12 cellular contexts compared by ENCODE assay signal in the genomic region with DNA sequence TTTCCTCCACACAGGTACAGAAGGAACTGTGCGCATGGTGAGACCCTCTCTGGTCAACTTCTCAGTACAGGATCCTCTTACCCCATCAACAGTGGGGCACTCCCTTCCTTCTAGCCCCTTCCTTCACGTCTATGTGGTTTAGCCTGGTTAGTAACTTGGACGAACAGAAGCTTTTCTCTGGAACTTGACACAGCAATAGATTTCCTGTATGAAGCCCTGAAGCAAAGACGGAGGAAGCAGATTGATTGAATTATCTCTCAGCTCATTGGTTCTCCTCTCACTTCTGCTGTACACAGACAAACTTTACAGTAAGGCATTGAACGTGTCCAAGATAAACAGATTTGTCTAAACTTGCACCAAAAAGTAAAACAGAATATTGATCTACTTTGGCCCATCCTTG. TPM values are rescaled to one million over a fixed set of nuclear protein-coding genes. Genes with fewer than 3 reads are reported as not detected.
DNase-seq lines count a peak whose midpoint lies in the region; ATAC-seq, FAIRE-seq and TF ChIP-seq lines count a peak whose summit lies in the region.
"Had no signal": no experiment of that assay in that cellular context is flagged by ENCODE, and none has a peak within 500 bp of the region (broad histone marks: within the 10 kb centered on the region; RNA-seq: fewer than 3 reads in every experiment).

A gene with protein sequence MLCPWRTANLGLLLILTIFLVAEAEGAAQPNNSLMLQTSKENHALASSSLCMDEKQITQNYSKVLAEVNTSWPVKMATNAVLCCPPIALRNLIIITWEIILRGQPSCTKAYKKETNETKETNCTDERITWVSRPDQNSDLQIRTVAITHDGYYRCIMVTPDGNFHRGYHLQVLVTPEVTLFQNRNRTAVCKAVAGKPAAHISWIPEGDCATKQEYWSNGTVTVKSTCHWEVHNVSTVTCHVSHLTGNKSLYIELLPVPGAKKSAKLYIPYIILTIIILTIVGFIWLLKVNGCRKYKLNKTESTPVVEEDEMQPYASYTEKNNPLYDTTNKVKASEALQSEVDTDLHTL (minus strand): TSS at position 210 of the 400 bp plus-strand sequence. CDS start 246 bp downstream, outside the sequence.

- RAD21 ChIA-PET in GM12878 (lab: Charles Lee; ENCODE audit: unreplicated experiment): interaction anchor here (0.5 to 5.4 kb wide), 6 partner anchors 9 to 963 kb away, joined by 3 to 62 read pairs (median 4); no protein-coding TSS in a partner anchor

- in situ Hi-C loops in GM12878 (cut with MboI): loop anchor here (5.0 kb wide), 2 partner anchors 238 to 333 kb away; a partner anchor contains a TSS

- no peaks in the 10 kb centered on the region for H3K36me3 Mint-ChIP-seq in naive thymus-derived CD8-positive, alpha-beta T cell

- H3K4me3 Mint-ChIP-seq in naive thymus-derived CD8-positive, alpha-beta T cell: peak within 1 kb of the TSS; percentile 85 to 98 (median 94)

- FAIRE-seq in GM12878 (lab: Jason Lieb, UNC): peak; percentile 44

- peak within 1 kb of the TSS; percentile 63 for H3K4me3 ChIP-seq in MM.1S (ENCODE audit: low read length)
- peak within 1 kb of the TSS; percentile 45 for H3K4me3 ChIP-seq in GM12878

- peak; percentile 18 for DNase-seq in CMK (ENCODE audit: low read depth)
- peak; percentile 21 for DNase-seq in MM.1S
- no peak for DNase-seq in GM12878 (ENCODE audit: low read depth, low spot score)
- DNase-seq in naive thymus-derived CD8-positive, alpha-beta T cell: peak in 3 of 10 donors; percentile 36 to 40 (median 38)
- DNase-seq in NCI-H2081 treated with DMSO at 0.1 percent for 48 hours (lab: John Stamatoyannopoulos, UW): no peak
- no peak for DNase-seq in A172 (ENCODE audit: low spot score)
- DNase-seq: DND-41, NCI-H69, retina, T-helper 9 cell had no signal

- peaks cover 41% of the 10 kb centered on the region for H3K79me2 ChIP-seq in MM.1S (ENCODE audit: low read length)
- H3K79me2 ChIP-seq in GM12878 (ENCODE audit: control insufficient read depth, insufficient read depth, low read length): peaks cover 2% of the 10 kb centered on the region

- ATAC-seq in GM12878 (no peak), GM21515 (IDR thresholded peaks at IDR 0.05; ENCODE audit: unreplicated experiment) (no peak), GM19455 (IDR thresholded peaks at IDR 0.05; ENCODE audit: unreplicated experiment) (no peak)
- ATAC-seq in naive thymus-derived CD8-positive, alpha-beta T cell: peak; percentile 42 to 54

- peak within 1 kb of the TSS; percentile 24 for H2AFZ ChIP-seq in MM.1S (ENCODE audit: low read length)
- H2AFZ ChIP-seq in GM12878 (ENCODE audit: control insufficient read depth, low read depth, low read length): peak within 1 kb of the TSS; percentile 92

- H4K20me1 ChIP-seq in MM.1S (ENCODE audit: insufficient read depth, low read length): no peaks in the 10 kb centered on the region
- no peaks in the 10 kb centered on the region for H4K20me1 ChIP-seq in GM12878 (ENCODE audit: control insufficient read depth, insufficient read depth)

- CTCF ChIA-PET in GM12878 (lab: Yijun Ruan, JAX): interaction anchor here (1.0 to 3.4 kb wide), 5 partner anchors 9 to 392 kb away, joined by 3 to 33 read pairs (median 4); no protein-coding TSS in a partner anchor

- no peak for TF ChIP-seq EP300 in GM12878 (IDR thresholded peaks at IDR 0.05; ENCODE audit: borderline replicate concordance in 1 of 2, control insufficient read depth in 1 of 2, low read depth in 2 of 2, low read length in 2 of 2)

- no peaks in the 10 kb centered on the region for H3K27me3 Mint-ChIP-seq in naive thymus-derived CD8-positive, alpha-beta T cell

- H3K4me1 ChIP-seq in MM.1S (ENCODE audit: low read length): peaks cover 20% of the 10 kb centered on the region
- H3K4me1 ChIP-seq in GM12878 (ENCODE audit: control insufficient read depth, insufficient read depth, low read length): peaks cover 31% of the 10 kb centered on the region

- 0% methylated on average over 5 of the region's 5 CpGs for WGBS in GM12878 (ENCODE audit: insufficient coverage, insufficient replicate concordance, low lambda C conversion rate, missing lambda C conversion rate)

- peak within 1 kb of the TSS; percentile 54 for H3K9ac ChIP-seq in MM.1S (ENCODE audit: low read length)
- H3K9ac ChIP-seq in GM12878 (ENCODE audit: control insufficient read depth, insufficient read depth, low read length): peak within 1 kb of the TSS; percentile 71

- peak within 1 kb of the TSS; percentile 48 for H3K4me2 ChIP-seq in MM.1S (ENCODE audit: low read depth, low read length)
- peak within 1 kb of the TSS; percentile 87 for H3K4me2 ChIP-seq in GM12878 (ENCODE audit: control insufficient read depth, insufficient read depth)

- peaks cover 42 to 87% (median 77%) of the 10 kb centered on the region in 4 donors for H3K4me1 Mint-ChIP-seq in naive thymus-derived CD8-positive, alpha-beta T cell

- intact Hi-C loops in GM12878 (cut with micrococcal nuclease; ENCODE audit: unreplicated experiment): loop anchor here (5.0 to 10.0 kb wide), 6 partner anchors 48 to 860 kb away; a partner anchor contains a TSS

- TF ChIP-seq RAD21 in GM12878 (IDR thresholded peaks at IDR 0.05; ENCODE audit: insufficient read depth, low read depth, low read length): no peak

- H3K9me3 ChIP-seq in MM.1S (replicated peaks; ENCODE audit: insufficient read depth, low read length) (no peaks in the 10 kb centered on the region), GM12878 (replicated peaks; ENCODE audit: control insufficient read depth, insufficient read depth, low read length) (no peaks in the 10 kb centered on the region)

- H3K9me3 Mint-ChIP-seq in naive thymus-derived CD8-positive, alpha-beta T cell: no peaks in the 10 kb centered on the region

- BruUV-seq in GM12878 (replicated peaks; lab: Mats Ljungman, UMichigan): no TSS peak

- POLR2A ChIA-PET in GM12878 (lab: Charles Lee): interaction anchor here (0.5 kb wide), 1 partner anchor 214 kb away, joined by 4 read pairs; no protein-coding TSS in a partner anchor
- POLR2A ChIA-PET in naive thymus-derived CD8-positive, alpha-beta T cell (lab: Charles Lee): interaction anchor here (0.6 to 1.2 kb wide), 5 partner anchors 9 to 647 kb away, joined by 3 to 10 read pairs (median 4); a partner anchor contains a TSS

- H3K27ac ChIP-seq in MM.1S (ENCODE audit: low read length): peak within 1 kb of the TSS; percentile 75
- H3K27ac ChIP-seq in GM12878 (ENCODE audit: control insufficient read depth, insufficient read depth): peak within 1 kb of the TSS; percentile 77

- SMC1A ChIA-PET in GM12878 (lab: Charles Lee; ENCODE audit: uncharacterized antibody, unreplicated experiment): interaction anchor here (1.0 to 6.8 kb wide), 8 partner anchors 8 to 332 kb away, joined by 3 to 89 read pairs (median 4); no protein-coding TSS in a partner anchor

- no peak for TF ChIP-seq POLR2A in GM12878 (IDR thresholded peaks at IDR 0.05; ENCODE audit: low read depth, low read length)

- TF ChIP-seq CTCF in MM.1S (IDR thresholded peaks at IDR 0.05; ENCODE audit: low read length) (no peak), GM12878 (IDR thresholded peaks at IDR 0.05 in 2 of 3, conservative IDR thresholded peaks at IDR 0.05 in 1 of 3; ENCODE audit: control insufficient read depth in 2 of 3, extremely low read depth in 1 of 3, insufficient read depth in 1 of 3, low read depth in 3 of 3, low read length in 3 of 3) (no peak)

- H3K27ac Mint-ChIP-seq in naive thymus-derived CD8-positive, alpha-beta T cell: peak within 1 kb of the TSS; percentile 92 to 100 (median 96)

- H3K36me3 ChIP-seq in MM.1S (replicated peaks; ENCODE audit: insufficient read depth, low read length): no peaks in the 10 kb centered on the region
- H3K36me3 ChIP-seq in GM12878 (ENCODE audit: control insufficient read depth in 2 of 2, insufficient read depth in 2 of 2, low read length in 1 of 2): no peaks in the 10 kb centered on the region

- no peaks in the 10 kb centered on the region for H3K27me3 ChIP-seq in MM.1S (replicated peaks; ENCODE audit: insufficient read depth, low read length)
- no peaks in the 10 kb centered on the region for H3K27me3 ChIP-seq in GM12878 (replicated peaks in 1 of 2; ENCODE audit: control insufficient read depth in 2 of 2, insufficient read depth in 2 of 2, low read length in 1 of 2)

- H3F3A ChIP-seq in MM.1S (ENCODE audit: insufficient read depth, low read length): peaks cover 18% of the 10 kb centered on the region

- no peaks in the 10 kb centered on the region for H3K9me2 ChIP-seq in MM.1S (replicated peaks; ENCODE audit: insufficient read depth, low read length)

TF ChIP-seq in GM12878, 131 proteins besides CTCF, POLR2A, EP300 and RAD21 (continues in another document):
- TF ChIP-seq EZH2 (IDR thresholded peaks at IDR 0.05; ENCODE audit: borderline replicate concordance, control insufficient read depth, low read depth, low read length) (0 out of 2 replicates have a peak, but pooled peaks have one; percentile 26), SIX5 (IDR thresholded peaks at IDR 0.05; ENCODE audit: low read depth, low read length, severe bottlenecking) (no peak)
- TF ChIP-seq, protein P1, sequence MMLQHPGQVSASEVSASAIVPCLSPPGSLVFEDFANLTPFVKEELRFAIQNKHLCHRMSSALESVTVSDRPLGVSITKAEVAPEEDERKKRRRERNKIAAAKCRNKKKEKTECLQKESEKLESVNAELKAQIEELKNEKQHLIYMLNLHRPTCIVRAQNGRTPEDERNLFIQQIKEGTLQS (IDR thresholded peaks at IDR 0.05; ENCODE audit: borderline replicate concordance, extremely low read depth, low read depth, low read length): no peak

RNA-seq across cellular contexts. Expression of the gene that starts here (rescaled TPM):
- 0.17 and 0.21 TPM in 2 replicates for total RNA-seq in GM12878 (2013; cell fraction: nucleolus; rRNA removed)
- 0.73 and 0.82 TPM in 2 replicates for total RNA-seq in GM12878 (2014; rRNA removed)
- 0.88 and 0.98 TPM in 2 replicates for total RNA-seq in GM12878 (2014; rRNA removed; fragmentation: Illumina TruSeq; extraction: Trizol)
- total RNA-seq in GM12878 (2021): 0.87 and 0.90 TPM in 2 replicates
- 1.4 TPM for polyA plus RNA-seq in GM12878 (2011; ENCODE audit: low read depth)
- 0.12 and 0.15 TPM in 2 replicates for polyA plus RNA-seq in GM12878 (2011; rRNA removed)
- polyA plus RNA-seq in GM12878 (2011; cell fraction: cytosol; rRNA removed): 0.03 and 0.07 TPM in 2 replicates
- polyA plus RNA-seq in GM12878 (2011; cell fraction: nucleus; rRNA removed): 0.25 and 0.28 TPM in 2 replicates
- polyA plus RNA-seq in GM12878 (2012): 1.8 and 3.4 TPM in 2 replicates
- 0.81 and 0.98 TPM in 2 replicates for polyA plus RNA-seq in GM12878 (2014; fragmentation: Illumina TruSeq; extraction: Trizol)
- polyA plus RNA-seq in GM12878 (2014; fragmentation: Nextera tagmentation; extraction: Ambion mirVana): under 1 TPM; 0.90 to 0.93 TPM
- polyA plus RNA-seq in GM12878 (2014; rRNA removed): 0.60 and 1.1 TPM in 2 replicates
- polyA plus RNA-seq in GM12878 (2016; fragmentation: Nextera tagmentation; extraction: Ambion mirVana): under 1 TPM; 0.55 to 0.59 TPM
- polyA minus RNA-seq in GM12878 (2011; rRNA and poly(A)+ RNA removed): 0.15 and 0.31 TPM in 2 replicates
- polyA minus RNA-seq in GM12878 (2011; cell fraction: cytosol; rRNA and poly(A)+ RNA removed): not detected in 2 replicates
- polyA minus RNA-seq in GM12878 (2011; cell fraction: nucleus; rRNA and poly(A)+ RNA removed): 0.12 TPM in 1 of 2 replicates, not detected in the other
- 1 to 10 TPM; 8.8 to 9.5 TPM for total RNA-seq in naive thymus-derived CD8-positive, alpha-beta T cell
- polyA plus RNA-seq in naive thymus-derived CD8-positive, alpha-beta T cell: 10 to 100 TPM in 1 of 3 donors, 1 to 10 TPM in 2; 6.4 to 11.0 (median 7.7) TPM
- 1.2 TPM in 1 of 2 replicates, not detected in the other for total RNA-seq in A172 (2014; rRNA removed; shearing (Covaris generic))

Comparison
In these comparisons a context has a peak if more than half of its experiments do, and no peak if none do; other contexts are left out.
1. DNase-seq: peak in CMK (single experiment) and MM.1S (single experiment); none in GM12878 (single experiment), NCI-H2081 treated with DMSO at 0.1 percent for 48 hours (single experiment) and A172 (single experiment).
2. ATAC-seq: peak in naive thymus-derived CD8-positive, alpha-beta T cell (2 of 2); none in GM12878 (single experiment), GM21515 (single experiment) and GM19455 (single experiment).